ENCODE assay signal across 16 cellular contexts in genomic region chr5:135645781-135646180, GRCh38.
DNase-seq lines count a peak whose midpoint lies in the region; ATAC-seq and TF ChIP-seq lines count a peak whose summit lies in the region.
"Had no signal": no experiment of that assay in that cellular context is flagged by ENCODE, and none has a peak within 500 bp of the region (broad histone marks: within the 10 kb centered on the region; RNA-seq: fewer than 3 reads in every experiment).

No MANE protein-coding gene starts in this region.

- H3K4me1 Mint-ChIP-seq in activated T-cell treated with anti-CD3 and anti-CD28 coated beads, Interleukin-2, amount 50 U/mL, for 4 hours (ENCODE audit: low read depth) = no peaks in the 10 kb centered on the region
- H3K4me1 Mint-ChIP-seq: B cell; CD8-positive, alpha-beta memory T cell had no signal

- H3K36me3 Mint-ChIP-seq in activated T-cell treated with anti-CD3 and anti-CD28 coated beads, Interleukin-2, amount 50 U/mL, for 4 hours (ENCODE audit: insufficient read depth) = no peaks in the 10 kb centered on the region
- H3K36me3 Mint-ChIP-seq: CD8-positive, alpha-beta memory T cell had no signal

- no peaks in the 10 kb centered on the region for H3K36me3 ChIP-seq in mammary epithelial cell (ENCODE audit: insufficient read depth, low read length)
- no peaks in the 10 kb centered on the region for H3K36me3 ChIP-seq in skeletal muscle tissue (ENCODE audit: control insufficient read depth in 3 of 3, insufficient read depth in 3 of 3, low read length in 3 of 3)
- H3K36me3 ChIP-seq: BLaER1 treated with 17β-estradiol and CSF1 and Interleukin-3, amounts not matched to agents 10 nM and 100 nM had no signal

- H3K27ac ChIP-seq in mammary epithelial cell (ENCODE audit: insufficient read depth, low read depth, low read length) = no peak overlapping the region
- peak overlapping the region; percentile 30 for H3K27ac ChIP-seq in skeletal muscle tissue (ENCODE audit: low read depth, low read length)
- H3K27ac ChIP-seq: BLaER1 treated with 17β-estradiol and CSF1 and Interleukin-3, amounts not matched to agents 10 nM and 100 nM had no signal

- H3K4me1 ChIP-seq in mammary epithelial cell (ENCODE audit: insufficient read depth, low read length) = peaks cover 16% of the 10 kb centered on the region
- peaks cover 0 to 7% (median 2%) of the 10 kb centered on the region in 3 donors for H3K4me1 ChIP-seq in skeletal muscle tissue (ENCODE audit: control insufficient read depth in 3 of 3, insufficient read depth in 3 of 3, low read length in 3 of 3)
- H3K4me1 ChIP-seq: BLaER1 treated with 17β-estradiol and CSF1 and Interleukin-3, amounts not matched to agents 10 nM and 100 nM had no signal

- H3K9me3 Mint-ChIP-seq in activated T-cell treated with anti-CD3 and anti-CD28 coated beads, Interleukin-2, amount 50 U/mL, for 4 hours = no peaks in the 10 kb centered on the region
- H3K9me3 Mint-ChIP-seq: CD8-positive, alpha-beta memory T cell; H9 had no signal

- in situ Hi-C loops in mammary epithelial cell (cut with MboI; ENCODE audit: low sequenced_read_pairs in 2 of 2) = no loop called here
- in situ Hi-C loops in GM13977 (cut with MboI; ENCODE audit: low pct_unique_long_range_greater_than_20kb, low sequenced_read_pairs, unreplicated experiment) = no loop called here

- H3K79me2 ChIP-seq in mammary epithelial cell (ENCODE audit: insufficient read depth, low read length) = no peaks in the 10 kb centered on the region

- H3K27me3 ChIP-seq in mammary epithelial cell (ENCODE audit: insufficient read depth, low read length) (no peaks in the 10 kb centered on the region), skeletal muscle tissue (ENCODE audit: control insufficient read depth in 3 of 3, insufficient read depth in 3 of 3, low read length in 3 of 3) (peaks cover 0 to 7% (median 5%) of the 10 kb centered on the region in 3 donors)
- H3K27me3 ChIP-seq: BLaER1 treated with 17β-estradiol and CSF1 and Interleukin-3, amounts not matched to agents 10 nM and 100 nM had no signal

- no peaks in the 10 kb centered on the region for H4K20me1 ChIP-seq in mammary epithelial cell (ENCODE audit: insufficient read depth, low read length)
- H4K20me1 ChIP-seq: BLaER1 treated with 17β-estradiol and CSF1 and Interleukin-3, amounts not matched to agents 10 nM and 100 nM had no signal

- peak overlapping the region; percentile 43 for H2AFZ ChIP-seq in mammary epithelial cell (ENCODE audit: low read depth, low read length)

- H3K4me3 Mint-ChIP-seq in activated T-cell treated with anti-CD3 and anti-CD28 coated beads, Interleukin-2, amount 50 U/mL, for 4 hours = no peak overlapping the region
- H3K4me3 Mint-ChIP-seq: B cell; CD8-positive, alpha-beta memory T cell; H9 had no signal

- 17% methylated on average over 2 of the region's 2 CpGs for WGBS in mammary epithelial cell (ENCODE audit: low coverage, missing lambda C conversion rate)

- no peak for ATAC-seq in activated T-cell treated with anti-CD3 and anti-CD28 coated beads, Interleukin-2, amount 50 U/mL, for 4 hours
- ATAC-seq: GM12878 had no signal

- H3K4me2 ChIP-seq in mammary epithelial cell (ENCODE audit: insufficient read depth, low read depth, low read length) = peak overlapping the region; percentile 11
- H3K4me2 ChIP-seq: BLaER1 treated with 17β-estradiol and CSF1 and Interleukin-3, amounts not matched to agents 10 nM and 100 nM had no signal

- intact Hi-C loops in mammary epithelial cell (cut with micrococcal nuclease) = no loop called here

- dilution Hi-C loops in mammary epithelial cell (cut with HindIII; ENCODE audit: low sequenced_read_pairs) = no loop called here

- H3K4me3 ChIP-seq in mammary epithelial cell (replicated peaks in 1 of 3; ENCODE audit: insufficient read depth in 1 of 3, low read depth in 2 of 3, low read length in 3 of 3) = no peak overlapping the region
- H3K4me3 ChIP-seq in skeletal muscle tissue (ENCODE audit: low read length in 3 of 3) = no peak overlapping the region
- H3K4me3 ChIP-seq: BLaER1 treated with 17β-estradiol and CSF1 and Interleukin-3, amounts not matched to agents 10 nM and 100 nM; GM12878 had no signal

- H3K9ac ChIP-seq in mammary epithelial cell (ENCODE audit: insufficient read depth, low read length) (no peak overlapping the region), skeletal muscle tissue (ENCODE audit: low read depth in 1 of 3, low read length in 3 of 3) (no peak overlapping the region)
- H3K9ac ChIP-seq: BLaER1 treated with 17β-estradiol and CSF1 and Interleukin-3, amounts not matched to agents 10 nM and 100 nM had no signal

- no peaks in the 10 kb centered on the region for H3K27me3 Mint-ChIP-seq in activated T-cell treated with anti-CD3 and anti-CD28 coated beads, Interleukin-2, amount 50 U/mL, for 4 hours (ENCODE audit: low read depth)
- H3K27me3 Mint-ChIP-seq: B cell had no signal

- no peaks in the 10 kb centered on the region for H3K9me3 ChIP-seq in mammary epithelial cell (replicated peaks; ENCODE audit: insufficient read depth, low read length)
- H3K9me3 ChIP-seq in skeletal muscle tissue (ENCODE audit: control insufficient read depth in 3 of 3, low read length in 3 of 3) = no peaks in the 10 kb centered on the region

- CTCF ChIA-PET in mammary epithelial cell (lab: Charles Lee; ENCODE audit: low non-redundant PET) = no interaction called here

- DNase-seq in mammary epithelial cell (no peak), foreskin melanocyte (peak; percentile 13), GM13977 (ENCODE audit: low spot score) (no peak), inferior parietal cortex (ENCODE audit: extremely low spot score) (no peak)
- DNase-seq in activated T-cell treated with anti-CD3 and anti-CD28 coated beads, Interleukin-2, amount 50 U/mL, for 4 hours = no peak
- DNase-seq: CD8-positive, alpha-beta memory T cell; COR-L47; DMS 273 treated with DMSO at 0.1 percent for 48 hours; DMS53; DND-41; EL; H9 had no signal

- no TSS peak for BruUV-seq in mammary epithelial cell (replicated peaks; lab: Mats Ljungman, UMichigan)

- no peak for TF ChIP-seq CTCF in mammary epithelial cell (conservative IDR thresholded peaks at IDR 0.05 in 1 of 2, IDR thresholded peaks at IDR 0.05 in 1 of 2; ENCODE audit: extremely low read depth in 1 of 2, insufficient read depth in 1 of 2, low read depth in 1 of 2, low read length in 2 of 2)
- no peak for TF ChIP-seq CTCF in GM13977 (IDR thresholded peaks at IDR 0.05; ENCODE audit: extremely low read depth, insufficient read depth, missing control alignments)
